ENCODE assay signal across 26 cellular contexts in genomic region chr16:30793508-30794069, GRCh38.
"Had no signal": no experiment of that assay in that cellular context is flagged by ENCODE, and none has a peak within 500 bp of the region (broad histone marks: within the 10 kb centered on the region; RNA-seq: fewer than 3 reads in every experiment).

No MANE protein-coding gene starts in this region.

- DNase-seq: cortex of kidney; foreskin fibroblast; gastrocnemius medialis; head of caudate nucleus; left cardiac atrium; left lung; mesendoderm; midbrain; naive thymus-derived CD4-positive, alpha-beta T cell; occipital lobe; right lobe of liver; small intestine; stimulated activated CD4-positive, alpha-beta T cell treated with anti-CD3 and anti-CD28 coated beads, Interleukin-15, amount 100 ng/mL, for 24 hours; stimulated activated CD4-positive, alpha-beta T cell treated with anti-CD3 and anti-CD28 coated beads, Interleukin-2, amount 100 ng/mL, for 48 hours; stimulated activated naive CD4-positive, alpha-beta T cell; stimulated activated naive CD8-positive, alpha-beta T cell treated with anti-CD3 and anti-CD28 coated beads, Interleukin-15, amount 100 ng/mL, for 72 hours; transverse colon; upper lobe of right lung; uterus had no signal

- H3K9me3 ChIP-seq: gastrocnemius medialis, left lung, right lobe of liver, suprapubic skin, transverse colon, upper lobe of right lung, uterus had no signal

- H3K36me3 Mint-ChIP-seq: naive thymus-derived CD4-positive, alpha-beta T cell had no signal

- H3K27ac Mint-ChIP-seq: naive thymus-derived CD4-positive, alpha-beta T cell; nephron; progenitor cell of endocrine pancreas had no signal

- H3K79me2 ChIP-seq: parathyroid adenoma had no signal

- FAIRE-seq: islet of Langerhans, small intestine had no signal

- H3K9me3 Mint-ChIP-seq: naive thymus-derived CD4-positive, alpha-beta T cell; nephron; stimulated activated naive CD8-positive, alpha-beta T cell treated with anti-CD3 and anti-CD28 coated beads, Interleukin-15, amount 100 ng/mL, for 72 hours had no signal

- H3K27me3 Mint-ChIP-seq: stimulated activated naive CD8-positive, alpha-beta T cell treated with anti-CD3 and anti-CD28 coated beads, Interleukin-15, amount 100 ng/mL, for 72 hours had no signal

- H3K4me1 ChIP-seq: parathyroid adenoma, transverse colon, upper lobe of right lung, uterus had no signal

- H3K27me3 ChIP-seq: gastrocnemius medialis, left lung, right lobe of liver, suprapubic skin, transverse colon, upper lobe of right lung, uterus had no signal

- ATAC-seq: esophagus mucosa; gastrocnemius medialis; left cardiac atrium; left lung; naive thymus-derived CD4-positive, alpha-beta T cell; stimulated activated naive CD8-positive, alpha-beta T cell treated with anti-CD3 and anti-CD28 coated beads, Interleukin-15, amount 100 ng/mL, for 72 hours; upper lobe of right lung had no signal

- H2AFZ ChIP-seq: parathyroid adenoma had no signal

- H3K4me3 ChIP-seq: gastrocnemius medialis, left lung, right lobe of liver, suprapubic skin, transverse colon, upper lobe of right lung, uterus had no signal

- H3K4me3 Mint-ChIP-seq: naive thymus-derived CD4-positive, alpha-beta T cell; nephron; stimulated activated naive CD8-positive, alpha-beta T cell treated with anti-CD3 and anti-CD28 coated beads, Interleukin-15, amount 100 ng/mL, for 72 hours had no signal

- H3K4me1 Mint-ChIP-seq: naive thymus-derived CD4-positive, alpha-beta T cell; stimulated activated naive CD8-positive, alpha-beta T cell treated with anti-CD3 and anti-CD28 coated beads, Interleukin-15, amount 100 ng/mL, for 72 hours had no signal

- H3K9ac ChIP-seq: parathyroid adenoma had no signal

- H3K27ac ChIP-seq: epithelial cell of prostate, gastrocnemius medialis, left lung, parathyroid adenoma, right lobe of liver, suprapubic skin, transverse colon, upper lobe of right lung, uterus had no signal

- H3K36me3 ChIP-seq: gastrocnemius medialis, left lung, right lobe of liver, suprapubic skin, transverse colon, upper lobe of right lung, uterus had no signal
